8 cellular contexts compared by ENCODE assay signal in the genomic region with DNA sequence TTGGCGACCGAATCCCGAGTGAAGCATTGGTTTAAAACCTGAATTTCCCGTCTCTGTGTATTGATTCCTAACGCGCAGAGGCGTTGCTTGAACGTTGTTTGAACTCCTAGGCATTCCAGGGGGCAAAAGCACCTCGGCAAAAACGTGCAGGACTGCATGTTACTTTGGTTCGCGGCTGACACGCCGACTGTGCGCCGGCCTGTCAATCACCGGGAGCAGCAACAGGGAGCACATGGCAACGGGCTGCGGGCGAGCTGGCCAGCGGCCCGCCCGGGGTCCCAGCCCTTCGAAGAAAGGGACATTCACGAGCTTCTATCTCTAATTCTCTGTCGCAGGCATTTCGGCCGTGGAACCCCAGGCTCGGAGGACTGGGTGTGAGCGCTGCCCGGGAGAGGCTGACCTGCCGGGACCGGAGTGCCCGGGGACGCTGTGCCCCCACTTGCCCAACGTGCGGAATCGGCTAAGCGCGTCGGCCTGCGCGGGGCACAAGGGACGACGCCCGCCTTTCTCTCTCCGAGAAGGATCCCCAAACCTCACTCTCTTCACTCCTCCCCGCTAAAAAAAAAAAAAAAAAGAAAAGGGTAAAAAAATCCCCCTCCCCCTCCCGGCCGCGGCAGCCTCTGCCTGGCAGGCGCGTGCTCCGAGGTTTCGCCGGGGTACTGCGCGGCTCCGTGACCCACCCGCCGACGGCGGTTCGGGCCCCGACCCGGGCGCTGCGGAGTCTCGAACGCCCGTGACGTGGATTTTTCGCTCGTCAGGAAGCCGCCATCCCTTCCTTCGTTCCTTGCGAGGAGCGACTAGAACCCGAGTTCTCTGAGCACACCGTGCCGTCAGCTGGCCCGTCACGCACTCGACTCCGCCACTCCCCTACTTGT. TPM values are rescaled to one million over a fixed set of nuclear protein-coding genes. Genes with fewer than 3 reads are reported as not detected.
DNase-seq lines count a peak whose midpoint lies in the region; ATAC-seq, FAIRE-seq and TF ChIP-seq lines count a peak whose summit lies in the region.

No MANE protein-coding gene starts in this region.

- peaks cover 29% of the 10 kb centered on the region for H3K4me1 Mint-ChIP-seq in mesothelial cell of epicardium

- H3K79me2 ChIP-seq in H1 (ENCODE audit: control insufficient read depth in 1 of 2, insufficient read depth in 2 of 2, low read length in 2 of 2): peaks cover 18 to 50% of the 10 kb centered on the region in 2 experiments

- TF ChIP-seq POLR2A in H1 (IDR thresholded peaks at IDR 0.05; ENCODE audit: control extremely low read depth in 1 of 2, low read depth in 2 of 2, low read length in 2 of 2): peak in 1 of 2 experiments; percentile 67; a peak in 2 of 3 replicates

- peaks cover 0 to 7% (median 2%) of the 10 kb centered on the region in 4 experiments; a peak in 5 of 7 replicates for H3K4me1 ChIP-seq in H1 (replicated peaks in 1 of 4; ENCODE audit: control insufficient read depth in 3 of 4, insufficient read depth in 4 of 4, low read length in 3 of 4)

- H2AFZ ChIP-seq in H1 (ENCODE audit: low read length): 0 out of 2 replicates have a peak overlapping the region, but pooled peaks have one; percentile 30

- no peak for TF ChIP-seq CTCF in GM12865 (IDR thresholded peaks at IDR 0.05; ENCODE audit: insufficient read depth, low read depth, low read length, missing control alignments)
- TF ChIP-seq CTCF in H1 (IDR thresholded peaks at IDR 0.05; ENCODE audit: control extremely low read depth in 1 of 3, insufficient read depth in 1 of 3, low read depth in 1 of 3, low read length in 3 of 3): no peak
- no peak for TF ChIP-seq CTCF in mesothelial cell of epicardium (IDR thresholded peaks at IDR 0.05; ENCODE audit: unreplicated experiment)

- no peaks in the 10 kb centered on the region for H3K27me3 ChIP-seq in H1 (replicated peaks in 1 of 4; ENCODE audit: control insufficient read depth in 3 of 4, extremely low read depth in 1 of 4, insufficient read depth in 3 of 4, low read length in 3 of 4)

- peak overlapping the region; percentile 72; the same call in 1 of the 2 replicates for H2BK5ac ChIP-seq in H1 (ENCODE audit: low read depth, low read length)

- H2BK15ac ChIP-seq in H1 (ENCODE audit: low read length): peak overlapping the region; percentile 62; the same call in 1 of the 2 replicates

- CTCF ChIA-PET in H1 (lab: Charles Lee; ENCODE audit: partially characterized antibody): interaction anchor here (0.7 to 2.6 kb wide), 7 partner anchors 10 to 1716 kb away, joined by 3 to 6 read pairs (median 4); no protein-coding TSS in a partner anchor

- H3K56ac ChIP-seq in H1 (replicated peaks; ENCODE audit: insufficient read length, low read depth, low read length): peak overlapping the region; percentile 86

- TF ChIP-seq EP300 in H1 (IDR thresholded peaks at IDR 0.05; ENCODE audit: borderline replicate concordance in 1 of 2, low read depth in 2 of 2, low read length in 2 of 2): no peak

- H3K9me3 ChIP-seq in H1 (ENCODE audit: insufficient read depth in 2 of 2, low read depth in 1 of 2, low read length in 1 of 2): no peaks in the 10 kb centered on the region

- 1% methylated on average over 59 of the region's 85 CpGs; no CpG with 5 or more reads in 1 of the 2 experiments for WGBS in H1 (ENCODE audit: extremely low coverage in 1 of 2, insufficient coverage in 1 of 2, insufficient read length in 1 of 2, insufficient replicate concordance in 2 of 2, low coverage in 1 of 2, low lambda C conversion rate in 2 of 2, missing lambda C conversion rate in 1 of 2), 2 experiments

- H3K23ac ChIP-seq in H1 (ENCODE audit: insufficient read length): no peak overlapping the region

- peaks cover 2% of the 10 kb centered on the region; the same call in 1 of the 2 replicates for H3K79me1 ChIP-seq in H1 (ENCODE audit: low read depth, low read length)

- no peak overlapping the region for H2AK5ac ChIP-seq in H1 (ENCODE audit: low read depth, low read length)

- no peaks in the 10 kb centered on the region for H3K9me3 Mint-ChIP-seq in mesothelial cell of epicardium

- H3K4me3 Mint-ChIP-seq in mesothelial cell of epicardium: peak overlapping the region; percentile 96

- no peak for FAIRE-seq in H1 (lab: Jason Lieb, UNC)

- peak overlapping the region; percentile 74 to 88 for H3K4me2 ChIP-seq in H1 (ENCODE audit: insufficient read depth in 1 of 2, low read depth in 2 of 2, low read length in 2 of 2)

- H3K27ac Mint-ChIP-seq in mesothelial cell of epicardium: peak overlapping the region; percentile 98

- H3K4me3 ChIP-seq in GM12865 (ENCODE audit: low read depth, low read length): peak overlapping the region; percentile 86
- peak overlapping the region; percentile 57 to 81 (median 78) for H3K4me3 ChIP-seq in H1 (ENCODE audit: extremely low read depth in 1 of 4, insufficient read depth in 2 of 4, low read depth in 3 of 4, low read length in 4 of 4)

- peaks cover 6 to 14% (median 10%) of the 10 kb centered on the region in 4 experiments for H3K36me3 ChIP-seq in H1 (ENCODE audit: control insufficient read depth in 2 of 4, insufficient read depth in 4 of 4, low read length in 3 of 4)

- H3K4ac ChIP-seq in H1 (replicated peaks; ENCODE audit: insufficient read length, low read depth, low read length): peak overlapping the region; percentile 87

- peak overlapping the region; percentile 70 for H4K5ac ChIP-seq in H1 (ENCODE audit: insufficient read length, low read depth, low read length)

- H2BK120ac ChIP-seq in H1 (replicated peaks; ENCODE audit: low read depth, low read length): no peak overlapping the region

- H4K20me1 ChIP-seq in H1 (replicated peaks in 1 of 2; ENCODE audit: control insufficient read depth in 1 of 2, insufficient read depth in 2 of 2, low read length in 2 of 2): peaks cover 0 to 9% of the 10 kb centered on the region in 2 experiments

- no peak for TF ChIP-seq RAD21 in H1 (IDR thresholded peaks at IDR 0.05 in 1 of 2, conservative IDR thresholded peaks at IDR 0.05 in 1 of 2; ENCODE audit: low read depth in 2 of 2, low read length in 2 of 2)

- peak overlapping the region; percentile 48; the same call in 1 of the 2 replicates for H3K27ac ChIP-seq in H1 (ENCODE audit: low read depth, low read length)

- H3K27me3 Mint-ChIP-seq in mesothelial cell of epicardium (ENCODE audit: low read depth): no peaks in the 10 kb centered on the region

- H3K18ac ChIP-seq in H1 (ENCODE audit: extremely low read depth, low read length): peak overlapping the region; percentile 74

- peak overlapping the region; percentile 49 to 82 (median 70) for H3K9ac ChIP-seq in H1 (replicated peaks in 1 of 4; ENCODE audit: extremely low read depth in 1 of 4, low read depth in 3 of 4, low read length in 3 of 4)

- no peak overlapping the region for H2BK20ac ChIP-seq in H1 (ENCODE audit: low read length)

- ATAC-seq in HG02678 (IDR thresholded peaks at IDR 0.05; ENCODE audit: unreplicated experiment): peak; percentile 15

- H3K36me3 Mint-ChIP-seq in mesothelial cell of epicardium: peaks cover 6% of the 10 kb centered on the region

- peaks cover 8% of the 10 kb centered on the region for H3K23me2 ChIP-seq in H1 (ENCODE audit: low read depth, low read length)

- DNase-seq in GM12865 (ENCODE audit: low read depth): peak; percentile 47
- peak; percentile 77 for DNase-seq in NCI-H146 (lab: John Stamatoyannopoulos, UW)
- DNase-seq in activated CD4-positive, alpha-beta T cell treated with anti-CD3 and anti-CD28 coated beads, Interleukin-2, amount 50 U/mL, for 4 hours: peak; percentile 13 to 27
- DNase-seq in H1 (ENCODE audit: low read depth in 1 of 2, low spot score in 2 of 2): peak in 1 of 2 experiments; percentile 80
- peak in 1 of 2 experiments; percentile 60 for DNase-seq in mesothelial cell of epicardium (ENCODE audit: low spot score in 2 of 2, unreplicated experiment in 2 of 2)
- peak in 5 of 6 experiments; percentile 14 to 67 (median 36) for DNase-seq in stimulated activated naive CD4-positive, alpha-beta T cell (lab: John Stamatoyannopoulos, UW)
- DNase-seq in mesenteric fat pad (ENCODE audit: low spot score): no peak

- H4K8ac ChIP-seq in H1 (ENCODE audit: extremely low read depth, insufficient read depth, low read length): peak overlapping the region; percentile 84; the same call in 1 of the 2 replicates

- no peak overlapping the region for H2BK12ac ChIP-seq in H1 (ENCODE audit: low read depth, low read length)

- peak overlapping the region; percentile 11 for H4K91ac ChIP-seq in H1 (replicated peaks; ENCODE audit: insufficient read length, low read length)

- POLR2A ChIA-PET in H1 (lab: Charles Lee; ENCODE audit: partially characterized antibody): interaction anchor here (0.7 to 2.0 kb wide), 16 partner anchors 8 to 150 kb away, joined by 3 to 7 read pairs (median 4); no protein-coding TSS in a partner anchor

- H3K14ac ChIP-seq in H1 (ENCODE audit: insufficient read length): no peak overlapping the region

TF ChIP-seq in H1, 55 proteins besides CTCF, POLR2A, EP300 and RAD21 (continues in another document):
- TF ChIP-seq CBX8 (IDR thresholded peaks at IDR 0.05; ENCODE audit: borderline replicate concordance, low read depth, low read length): no peak
- TF ChIP-seq PHF8 (conservative IDR thresholded peaks at IDR 0.05; ENCODE audit: low read depth, low read length): no peak
- TF ChIP-seq CHD2 (IDR thresholded peaks at IDR 0.05; ENCODE audit: low read length): no peak
- TF ChIP-seq BACH1 (IDR thresholded peaks at IDR 0.05; ENCODE audit: low read length): no peak
- no peak for TF ChIP-seq CTBP2 (IDR thresholded peaks at IDR 0.05; ENCODE audit: borderline replicate concordance, insufficient read depth, insufficient read length, low read length)
- TF ChIP-seq SUZ12 (IDR thresholded peaks at IDR 0.05; ENCODE audit: low read length): no peak
- TF ChIP-seq GTF2F1 (IDR thresholded peaks at IDR 0.05; ENCODE audit: borderline replicate concordance, low read depth, low read length): no peak
- TF ChIP-seq RXRA (IDR thresholded peaks at IDR 0.05; ENCODE audit: insufficient read depth, low read depth, low read length): no peak
- no peak for TF ChIP-seq SRF (IDR thresholded peaks at IDR 0.05; ENCODE audit: low read depth, low read length)
- no peak for TF ChIP-seq TCF12 (IDR thresholded peaks at IDR 0.05; ENCODE audit: low read depth, low read length)
- peak; percentile 50 for TF ChIP-seq TEAD4 (IDR thresholded peaks at IDR 0.05; ENCODE audit: low read depth, low read length)
- no peak for TF ChIP-seq NANOG (IDR thresholded peaks at IDR 0.05; ENCODE audit: insufficient read depth, low read depth, low read length, poor library complexity, severe bottlenecking)

RNA-seq across cellular contexts. Expression of a gene that starts 0.9 kb away (rescaled TPM):
- total RNA-seq in H1 (2021; fragmentation: NEBNext Ultra II Directional; extraction: Animal tissue kit (Norgen Biotek cat#: 25700)): 54.7 and 56.2 TPM in 2 replicates
- polyA plus RNA-seq in H1 (2011; rRNA removed): 11.7 and 13.2 TPM in 2 replicates
- 13.3 TPM for polyA plus RNA-seq in H1 (2011; cell fraction: cytosol; rRNA removed)
- polyA plus RNA-seq in H1 (2011; cell fraction: nucleus; rRNA removed): 16.4 TPM
- polyA plus RNA-seq in H1 (2012, experiment 1 of 2): 19.6 to 24.8 TPM (median 21.7 TPM) in 4 replicates
- 17.7 TPM for polyA plus RNA-seq in H1 (2012, experiment 2 of 2)
- polyA plus RNA-seq in H1 (2013, experiment 1 of 2): 33.5 TPM
- 33.8 TPM for polyA plus RNA-seq in H1 (2013, experiment 2 of 2)
- 15.2 and 17.4 TPM in 2 replicates for polyA minus RNA-seq in H1 (2011; rRNA and poly(A)+ RNA removed)
- 18.7 TPM for polyA minus RNA-seq in H1 (2011; cell fraction: cytosol; rRNA and poly(A)+ RNA removed)
- 32.7 TPM for polyA minus RNA-seq in H1 (2011; cell fraction: nucleus; rRNA and poly(A)+ RNA removed)
- 39.1 to 42.0 TPM (median 41.8 TPM) in 3 replicates for total RNA-seq in mesothelial cell of epicardium
- total RNA-seq in mesenteric fat pad: 343 TPM
